In the genomic region with DNA sequence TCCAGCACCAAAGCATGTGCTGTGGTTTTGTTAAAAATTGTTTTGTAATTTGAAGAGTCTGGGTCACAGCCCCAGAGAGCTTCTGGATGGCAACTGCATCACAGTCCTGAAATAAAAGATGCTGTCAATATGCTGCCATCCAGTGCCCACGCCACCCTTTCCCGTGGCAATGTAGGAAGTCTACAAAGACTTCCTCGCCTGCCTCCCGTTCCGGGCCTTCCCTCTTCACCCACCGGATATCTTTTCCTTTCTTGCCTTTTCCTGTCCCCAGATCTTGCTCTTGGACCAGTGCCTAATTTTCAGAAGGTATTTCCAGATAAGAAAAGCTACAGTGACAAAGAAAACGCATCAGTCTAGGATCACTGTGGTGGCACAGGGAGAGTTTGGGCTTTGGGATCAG, we compare ENCODE assay signal across 15 cellular contexts.
A peak's percentile ranks its signal among the peaks of the same experiment; 100 is the strongest.
DNase-seq lines count a peak whose midpoint lies in the region; ATAC-seq and TF ChIP-seq lines count a peak whose summit lies in the region.
"Had no signal": no experiment of that assay in that cellular context is flagged by ENCODE, and none has a peak within 500 bp of the region (broad histone marks: within the 10 kb centered on the region; RNA-seq: fewer than 3 reads in every experiment).

No MANE protein-coding gene starts in this region.

- H3K4me3 Mint-ChIP-seq in nephron = no peak overlapping the region
- H3K4me3 Mint-ChIP-seq in T-helper 2 cell treated with Interferon-gamma antibody and Interleukin-4, amounts not matched to agents 5 μg/mL and 100 μg/mL, for 36 hours = no peak overlapping the region
- H3K4me3 Mint-ChIP-seq in activated naive CD4-positive, alpha-beta T cell treated with anti-CD3 and anti-CD28 coated beads for 36 hours = no peak overlapping the region

- H3K4me1 ChIP-seq in ascending aorta = peaks cover 5 to 53% of the 10 kb centered on the region in 2 donors
- H3K4me1 ChIP-seq in left ventricle myocardium inferior = peaks cover 57% of the 10 kb centered on the region
- H3K4me1 ChIP-seq in thoracic aorta (ENCODE audit: control insufficient read depth in 1 of 2, low read depth in 2 of 2) = peaks cover 43 to 90% of the 10 kb centered on the region in 2 donors

- TF ChIP-seq CTCF in ascending aorta (IDR thresholded peaks at IDR 0.05) = no peak
- TF ChIP-seq CTCF in left ventricle myocardium inferior (IDR thresholded peaks at IDR 0.05; ENCODE audit: borderline replicate concordance) = no peak
- no peak for TF ChIP-seq CTCF in nephron (IDR thresholded peaks at IDR 0.05; ENCODE audit: unreplicated experiment in 3 of 3)
- no peak for TF ChIP-seq CTCF in thoracic aorta (IDR thresholded peaks at IDR 0.05)
- TF ChIP-seq CTCF in omental fat pad (IDR thresholded peaks at IDR 0.05) = no peak

- ATAC-seq in thoracic aorta (ENCODE audit: insufficient number of reproducible peaks, low FRiP score, low read depth) = no peak
- no peak for ATAC-seq in omental fat pad (ENCODE audit: low FRiP score)

- H3K27ac ChIP-seq in ascending aorta = peak overlapping the region; percentile 16 to 79
- H3K27ac ChIP-seq in left ventricle myocardium inferior (replicated peaks) = peak overlapping the region; percentile 67
- peak overlapping the region; percentile 83 to 86 for H3K27ac ChIP-seq in thoracic aorta

- H3K9me3 ChIP-seq in ascending aorta (no peaks in the 10 kb centered on the region), left ventricle myocardium inferior (replicated peaks) (no peaks in the 10 kb centered on the region), thoracic aorta (no peaks in the 10 kb centered on the region)

- intact Hi-C loops in ascending aorta (cut with DNase I) (no loop called here), left ventricle myocardium inferior (cut with micrococcal nuclease) (no loop called here)
- intact Hi-C loops in activated naive CD4-positive, alpha-beta T cell treated with anti-CD3 and anti-CD28 coated beads for 36 hours (cut with micrococcal nuclease) = no loop called here

- no peaks in the 10 kb centered on the region for H3K9me3 Mint-ChIP-seq in nephron
- H3K9me3 Mint-ChIP-seq in T-helper 2 cell treated with Interferon-gamma antibody and Interleukin-4, amounts not matched to agents 5 μg/mL and 100 μg/mL, for 36 hours = peaks cover 13% of the 10 kb centered on the region
- H3K9me3 Mint-ChIP-seq in activated naive CD4-positive, alpha-beta T cell treated with anti-CD3 and anti-CD28 coated beads for 36 hours = peaks cover 6% of the 10 kb centered on the region

- H3K27me3 ChIP-seq in ascending aorta = no peaks in the 10 kb centered on the region
- H3K27me3 ChIP-seq in left ventricle myocardium inferior (ENCODE audit: low read depth) = no peaks in the 10 kb centered on the region
- no peaks in the 10 kb centered on the region for H3K27me3 ChIP-seq in thoracic aorta (replicated peaks; ENCODE audit: insufficient read depth)

- H3K27me3 Mint-ChIP-seq in nephron (ENCODE audit: low read depth) = peaks cover 2% of the 10 kb centered on the region
- peaks cover 6% of the 10 kb centered on the region for H3K27me3 Mint-ChIP-seq in T-helper 2 cell treated with Interferon-gamma antibody and Interleukin-4, amounts not matched to agents 5 μg/mL and 100 μg/mL, for 36 hours (ENCODE audit: low read depth)
- peaks cover 2% of the 10 kb centered on the region for H3K27me3 Mint-ChIP-seq in activated naive CD4-positive, alpha-beta T cell treated with anti-CD3 and anti-CD28 coated beads for 36 hours (ENCODE audit: low read depth)

- peak overlapping the region in 2 of 3 experiments; percentile 48 to 52 for H3K27ac Mint-ChIP-seq in nephron
- H3K27ac Mint-ChIP-seq in T-helper 2 cell treated with Interferon-gamma antibody and Interleukin-4, amounts not matched to agents 5 μg/mL and 100 μg/mL, for 36 hours = no peak overlapping the region
- no peak overlapping the region for H3K27ac Mint-ChIP-seq in activated naive CD4-positive, alpha-beta T cell treated with anti-CD3 and anti-CD28 coated beads for 36 hours

- CTCF ChIA-PET in activated naive CD4-positive, alpha-beta T cell treated with anti-CD3 and anti-CD28 coated beads for 36 hours (lab: Charles Lee) = interaction anchor here (0.6 kb wide), 1 partner anchor 1702 kb away, joined by 3 read pairs; no protein-coding TSS in a partner anchor

- DNase-seq in ascending aorta (ENCODE audit: low spot score in 2 of 2) (no peak), left ventricle myocardium inferior (peak; percentile 19), thoracic aorta (ENCODE audit: low spot score) (no peak), NCI-H1105 (lab: John Stamatoyannopoulos, UW) (no peak), omental fat pad (ENCODE audit: low spot score) (no peak)
- DNase-seq in T-helper 2 cell treated with Interferon-gamma antibody and Interleukin-4, amounts not matched to agents 5 μg/mL and 100 μg/mL, for 36 hours (ENCODE audit: low spot score) = no peak
- no peak for DNase-seq in activated naive CD4-positive, alpha-beta T cell treated with anti-CD3 and anti-CD28 coated beads for 36 hours
- DNase-seq: AML-193; DMS79; NCI-H1092 treated with DMSO at 0.1 percent for 48 hours; NCI-H2081 treated with DMSO at 0.1 percent for 48 hours; NCI-H748 treated with DMSO at 0.1 percent for 48 hours; NK-92 treated with Interleukin-12 subunit alpha and Interleukin-12 subunit beta, amount 100 ng/mL, for 24 hours; SHP77 had no signal

- H3K36me3 ChIP-seq in ascending aorta (no peaks in the 10 kb centered on the region), left ventricle myocardium inferior (no peaks in the 10 kb centered on the region), thoracic aorta (no peaks in the 10 kb centered on the region)

- H3K4me1 Mint-ChIP-seq in nephron = peaks cover 48% of the 10 kb centered on the region
- no peaks in the 10 kb centered on the region for H3K4me1 Mint-ChIP-seq in T-helper 2 cell treated with Interferon-gamma antibody and Interleukin-4, amounts not matched to agents 5 μg/mL and 100 μg/mL, for 36 hours (ENCODE audit: low read depth)
- no peaks in the 10 kb centered on the region for H3K4me1 Mint-ChIP-seq in activated naive CD4-positive, alpha-beta T cell treated with anti-CD3 and anti-CD28 coated beads for 36 hours (ENCODE audit: low read depth)

- H3K4me3 ChIP-seq in ascending aorta (no peak overlapping the region), left ventricle myocardium inferior (no peak overlapping the region), thoracic aorta (no peak overlapping the region)

- no peaks in the 10 kb centered on the region for H3K36me3 Mint-ChIP-seq in nephron (ENCODE audit: low read depth)
- H3K36me3 Mint-ChIP-seq in T-helper 2 cell treated with Interferon-gamma antibody and Interleukin-4, amounts not matched to agents 5 μg/mL and 100 μg/mL, for 36 hours (ENCODE audit: low read depth) = no peaks in the 10 kb centered on the region
- H3K36me3 Mint-ChIP-seq in activated naive CD4-positive, alpha-beta T cell treated with anti-CD3 and anti-CD28 coated beads for 36 hours (ENCODE audit: low read depth) = peaks cover 2% of the 10 kb centered on the region

Comparison
In these comparisons a context has a peak if more than half of its experiments do, and no peak if none do; other contexts are left out.
1. H3K27ac Mint-ChIP-seq: peak in nephron (2 of 3); none in T-helper 2 cell treated with Interferon-gamma antibody and Interleukin-4, amounts not matched to agents 5 μg/mL and 100 μg/mL, for 36 hours (single experiment) and activated naive CD4-positive, alpha-beta T cell treated with anti-CD3 and anti-CD28 coated beads for 36 hours (single experiment).
2. Peak in every context shown above with its lines, with median percentiles within 50 percentile points of each other: H3K27ac ChIP-seq.